In genomic region chr9:76787677-76788076, GRCh38 we compare ENCODE assay signal across 1 cellular context.
A peak's percentile ranks its signal among the peaks of the same experiment; 100 is the strongest.
TF ChIP-seq lines count a peak whose summit lies in the region.

No MANE protein-coding gene starts in this region.

TF ChIP-seq in K562, 482 proteins besides CTCF, POLR2A, EP300 and RAD21:
- peak; percentile 52 for TF ChIP-seq GABPA (tag; conservative IDR thresholded peaks at IDR 0.05; ENCODE audit: low read depth)
- no peak for TF ChIP-seq SIN3A (IDR thresholded peaks at IDR 0.05; ENCODE audit: borderline replicate concordance in 2 of 2, control insufficient read depth in 1 of 2, low read depth in 2 of 2, low read length in 2 of 2)
